ENCODE assay signal across 11 cellular contexts in the genomic region with DNA sequence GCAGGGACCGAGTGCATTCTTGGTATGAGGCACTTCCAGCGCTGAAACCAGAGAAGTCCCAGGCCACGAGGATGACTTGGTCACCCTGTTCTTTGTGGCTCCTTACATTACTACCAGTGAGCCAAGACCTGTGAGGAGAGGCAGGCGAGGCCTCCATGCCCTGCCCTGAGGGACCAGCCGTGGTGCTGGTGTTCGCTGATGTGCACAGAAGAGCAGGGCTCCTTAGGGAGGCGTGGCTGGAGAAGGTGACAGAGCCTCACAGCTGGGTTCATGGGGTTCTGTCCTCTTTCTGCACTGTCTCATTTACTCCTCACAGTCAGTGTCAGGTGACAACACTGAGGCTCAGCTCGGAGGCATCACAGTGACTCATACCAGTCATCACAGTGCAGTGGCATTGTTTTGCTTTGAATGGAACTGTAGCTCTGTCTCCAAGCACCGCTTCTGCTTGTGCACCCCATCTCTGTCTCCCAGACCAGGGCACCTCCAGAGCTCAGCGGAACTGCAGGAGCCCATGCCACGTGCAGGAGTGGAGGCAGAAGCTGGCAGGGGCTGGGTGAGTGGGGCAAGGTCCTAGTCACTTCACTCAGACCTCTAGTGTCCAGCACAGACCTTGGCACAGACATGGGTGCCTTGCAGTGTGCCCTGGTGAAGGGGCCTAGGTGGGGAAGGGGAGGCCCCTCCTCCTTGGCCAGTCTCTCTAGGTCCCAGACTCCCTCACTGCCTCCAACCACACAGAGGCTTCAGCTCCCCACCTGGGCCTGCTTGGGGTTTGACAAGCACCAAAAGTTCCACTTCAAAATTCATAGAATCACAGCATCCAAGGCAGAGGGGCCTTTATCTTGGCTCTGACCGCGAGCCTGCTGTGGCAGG.
A peak's percentile ranks its signal among the peaks of the same experiment; 100 is the strongest.
DNase-seq lines count a peak whose midpoint lies in the region; ATAC-seq and TF ChIP-seq lines count a peak whose summit lies in the region.
"Had no signal": no experiment of that assay in that cellular context is flagged by ENCODE, and none has a peak within 500 bp of the region (broad histone marks: within the 10 kb centered on the region; RNA-seq: fewer than 3 reads in every experiment).

No MANE protein-coding gene starts in this region.

- no peak for TF ChIP-seq CTCF in type B pancreatic cell (conservative IDR thresholded peaks at IDR 0.05)

- ATAC-seq in activated T-cell treated with anti-CD3 and anti-CD28 coated beads, Interleukin-2, amount 50 U/mL, for 4 hours: no peak
- no peak for ATAC-seq in SK-N-SH treated with all-trans-retinoic acid at 6 μM for 48 hours

- DNase-seq in activated T-cell treated with anti-CD3 and anti-CD28 coated beads, Interleukin-2, amount 50 U/mL, for 24 hours: peak; percentile 14
- DNase-seq in activated T-cell treated with anti-CD3 and anti-CD28 coated beads, Interleukin-2, amount 50 U/mL, for 4 hours: no peak
- peak; percentile 2 for DNase-seq in T-helper 2 cell treated with Interferon-gamma antibody and Interleukin-4, amounts not matched to agents 5 μg/mL and 100 μg/mL, for 36 hours (ENCODE audit: low spot score)
- peak; percentile 73 for DNase-seq in kidney tubule cell (ENCODE audit: low spot score)
- peak; percentile 66 for DNase-seq in type B pancreatic cell (ENCODE audit: extremely low spot score, unreplicated experiment)
- DNase-seq in effector CD4-positive, alpha-beta T cell: no peak
- DNase-seq in NCI-H446 (lab: John Stamatoyannopoulos, UW): no peak
- DNase-seq: DMS53; NCI-H82; stimulated activated CD4-positive, alpha-beta T cell treated with anti-CD3 and anti-CD28 coated beads, Interleukin-4, amount 100 ng/mL, for 1 hour had no signal

- peaks cover 9% of the 10 kb centered on the region for H3K27me3 Mint-ChIP-seq in activated T-cell treated with anti-CD3 and anti-CD28 coated beads, Interleukin-2, amount 50 U/mL, for 24 hours
- peaks cover 19% of the 10 kb centered on the region for H3K27me3 Mint-ChIP-seq in activated T-cell treated with anti-CD3 and anti-CD28 coated beads, Interleukin-2, amount 50 U/mL, for 4 hours (ENCODE audit: low read depth)
- H3K27me3 Mint-ChIP-seq in T-helper 2 cell treated with Interferon-gamma antibody and Interleukin-4, amounts not matched to agents 5 μg/mL and 100 μg/mL, for 36 hours (ENCODE audit: low read depth): no peaks in the 10 kb centered on the region
- peaks cover 22% of the 10 kb centered on the region for H3K27me3 Mint-ChIP-seq in type B pancreatic cell

- no peaks in the 10 kb centered on the region for H3K4me1 Mint-ChIP-seq in activated T-cell treated with anti-CD3 and anti-CD28 coated beads, Interleukin-2, amount 50 U/mL, for 24 hours (ENCODE audit: low read depth)
- H3K4me1 Mint-ChIP-seq in activated T-cell treated with anti-CD3 and anti-CD28 coated beads, Interleukin-2, amount 50 U/mL, for 4 hours (ENCODE audit: low read depth): no peaks in the 10 kb centered on the region
- no peaks in the 10 kb centered on the region for H3K4me1 Mint-ChIP-seq in T-helper 2 cell treated with Interferon-gamma antibody and Interleukin-4, amounts not matched to agents 5 μg/mL and 100 μg/mL, for 36 hours (ENCODE audit: low read depth)
- peaks cover 10% of the 10 kb centered on the region for H3K4me1 Mint-ChIP-seq in type B pancreatic cell (ENCODE audit: unreplicated experiment)

- H3K27ac Mint-ChIP-seq in activated T-cell treated with anti-CD3 and anti-CD28 coated beads, Interleukin-2, amount 50 U/mL, for 24 hours: no peak overlapping the region
- H3K27ac Mint-ChIP-seq in T-helper 2 cell treated with Interferon-gamma antibody and Interleukin-4, amounts not matched to agents 5 μg/mL and 100 μg/mL, for 36 hours: no peak overlapping the region
- no peak overlapping the region for H3K27ac Mint-ChIP-seq in type B pancreatic cell

- no peaks in the 10 kb centered on the region for H3K9me3 Mint-ChIP-seq in activated T-cell treated with anti-CD3 and anti-CD28 coated beads, Interleukin-2, amount 50 U/mL, for 24 hours
- no peaks in the 10 kb centered on the region for H3K9me3 Mint-ChIP-seq in activated T-cell treated with anti-CD3 and anti-CD28 coated beads, Interleukin-2, amount 50 U/mL, for 4 hours
- no peaks in the 10 kb centered on the region for H3K9me3 Mint-ChIP-seq in T-helper 2 cell treated with Interferon-gamma antibody and Interleukin-4, amounts not matched to agents 5 μg/mL and 100 μg/mL, for 36 hours
- no peaks in the 10 kb centered on the region for H3K9me3 Mint-ChIP-seq in type B pancreatic cell

- H3K36me3 Mint-ChIP-seq in activated T-cell treated with anti-CD3 and anti-CD28 coated beads, Interleukin-2, amount 50 U/mL, for 24 hours (ENCODE audit: low read depth): no peaks in the 10 kb centered on the region
- H3K36me3 Mint-ChIP-seq in activated T-cell treated with anti-CD3 and anti-CD28 coated beads, Interleukin-2, amount 50 U/mL, for 4 hours (ENCODE audit: insufficient read depth): no peaks in the 10 kb centered on the region
- no peaks in the 10 kb centered on the region for H3K36me3 Mint-ChIP-seq in T-helper 2 cell treated with Interferon-gamma antibody and Interleukin-4, amounts not matched to agents 5 μg/mL and 100 μg/mL, for 36 hours (ENCODE audit: low read depth)
- H3K36me3 Mint-ChIP-seq in type B pancreatic cell: no peaks in the 10 kb centered on the region

- H3K4me3 Mint-ChIP-seq in activated T-cell treated with anti-CD3 and anti-CD28 coated beads, Interleukin-2, amount 50 U/mL, for 24 hours: no peak overlapping the region
- H3K4me3 Mint-ChIP-seq in activated T-cell treated with anti-CD3 and anti-CD28 coated beads, Interleukin-2, amount 50 U/mL, for 4 hours: no peak overlapping the region
- no peak overlapping the region for H3K4me3 Mint-ChIP-seq in T-helper 2 cell treated with Interferon-gamma antibody and Interleukin-4, amounts not matched to agents 5 μg/mL and 100 μg/mL, for 36 hours
- H3K4me3 Mint-ChIP-seq in type B pancreatic cell: no peak overlapping the region

TF ChIP-seq in SK-N-SH treated with all-trans-retinoic acid at 6 μM for 48 hours, 23 proteins besides CTCF, POLR2A, EP300 and RAD21:
- TF ChIP-seq TOX (CRISPR knock-in tag; IDR thresholded peaks at IDR 0.05; ENCODE audit: borderline replicate concordance) (no peak), BACH2 (CRISPR knock-in tag; IDR thresholded peaks at IDR 0.05; ENCODE audit: borderline replicate concordance) (no peak), ZFP30 (CRISPR knock-in tag; IDR thresholded peaks at IDR 0.05) (no peak), ZC3H10 (CRISPR knock-in tag; IDR thresholded peaks at IDR 0.05) (no peak), TCF4 (CRISPR knock-in tag; IDR thresholded peaks at IDR 0.05; ENCODE audit: borderline replicate concordance) (no peak), RARB (CRISPR knock-in tag; IDR thresholded peaks at IDR 0.05) (no peak), ZNF565 (CRISPR knock-in tag; conservative IDR thresholded peaks at IDR 0.05; ENCODE audit: low read depth) (no peak), ZFP3 (CRISPR knock-in tag; IDR thresholded peaks at IDR 0.05) (no peak), ESRRG (CRISPR knock-in tag; IDR thresholded peaks at IDR 0.05) (no peak), OSR1 (CRISPR knock-in tag; IDR thresholded peaks at IDR 0.05) (no peak)
- TF ChIP-seq, protein P1, sequence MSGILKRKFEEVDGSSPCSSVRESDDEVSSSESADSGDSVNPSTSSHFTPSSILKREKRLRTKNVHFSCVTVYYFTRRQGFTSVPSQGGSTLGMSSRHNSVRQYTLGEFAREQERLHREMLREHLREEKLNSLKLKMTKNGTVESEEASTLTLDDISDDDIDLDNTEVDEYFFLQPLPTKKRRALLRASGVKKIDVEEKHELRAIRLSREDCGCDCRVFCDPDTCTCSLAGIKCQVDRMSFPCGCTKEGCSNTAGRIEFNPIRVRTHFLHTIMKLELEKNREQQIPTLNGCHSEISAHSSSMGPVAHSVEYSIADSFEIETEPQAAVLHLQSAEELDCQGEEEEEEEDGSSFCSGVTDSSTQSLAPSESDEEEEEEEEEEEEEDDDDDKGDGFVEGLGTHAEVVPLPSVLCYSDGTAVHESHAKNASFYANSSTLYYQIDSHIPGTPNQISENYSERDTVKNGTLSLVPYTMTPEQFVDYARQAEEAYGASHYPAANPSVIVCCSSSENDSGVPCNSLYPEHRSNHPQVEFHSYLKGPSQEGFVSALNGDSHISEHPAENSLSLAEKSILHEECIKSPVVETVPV (CRISPR knock-in tag; IDR thresholded peaks at IDR 0.05): no peak

Comparison
In these comparisons a context has a peak if more than half of its experiments do, and no peak if none do; other contexts are left out.
1. DNase-seq: peak in activated T-cell treated with anti-CD3 and anti-CD28 coated beads, Interleukin-2, amount 50 U/mL, for 24 hours (single experiment), T-helper 2 cell treated with Interferon-gamma antibody and Interleukin-4, amounts not matched to agents 5 μg/mL and 100 μg/mL, for 36 hours (single experiment), kidney tubule cell (single experiment) and type B pancreatic cell (single experiment); none in activated T-cell treated with anti-CD3 and anti-CD28 coated beads, Interleukin-2, amount 50 U/mL, for 4 hours (single experiment), effector CD4-positive, alpha-beta T cell (single experiment) and NCI-H446 (0 of 2).